ENCODE assay signal across 24 cellular contexts in the genomic region with DNA sequence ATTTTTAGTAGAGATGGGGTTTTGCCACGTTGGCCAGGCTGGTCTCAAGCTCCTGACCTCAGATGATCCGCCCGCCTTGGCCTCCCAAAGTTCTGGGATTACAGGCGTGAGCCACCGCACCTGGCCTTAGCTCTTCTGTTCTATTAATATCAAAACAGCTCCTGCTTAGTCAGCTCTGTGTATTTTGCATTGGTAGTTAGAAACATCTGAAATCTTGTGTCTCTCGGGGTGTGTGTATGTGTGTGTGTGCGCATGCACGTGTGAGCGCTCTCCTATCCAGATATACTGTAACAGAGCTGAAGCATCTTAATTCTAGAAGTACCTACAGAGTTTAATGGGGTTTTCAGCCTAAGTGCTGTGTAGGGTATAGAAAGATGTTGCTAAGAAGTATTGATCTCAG. TPM values are rescaled to one million over a fixed set of nuclear protein-coding genes. Genes with fewer than 3 reads are reported as not detected.
DNase-seq lines count a peak whose midpoint lies in the region; ATAC-seq and TF ChIP-seq lines count a peak whose summit lies in the region.
"Had no signal": no experiment of that assay in that cellular context is flagged by ENCODE, and none has a peak within 500 bp of the region (broad histone marks: within the 10 kb centered on the region; RNA-seq: fewer than 3 reads in every experiment).

No MANE protein-coding gene starts in this region.

- H4K20me1 ChIP-seq in OCI-LY3 (ENCODE audit: insufficient read depth, low read length): no peaks in the 10 kb centered on the region
- H4K20me1 ChIP-seq: BLaER1 had no signal

- peaks cover 62% of the 10 kb centered on the region for H3K4me1 Mint-ChIP-seq in nephron progenitor cell
- H3K4me1 Mint-ChIP-seq in stimulated activated memory B cell treated with anti-CD40 and anti-IgM and Interleukin-4, amounts not matched to agents 10 μg/mL and 1 μg/mL and 100 μg/mL, for 72 hours: peaks cover 83% of the 10 kb centered on the region
- H3K4me1 Mint-ChIP-seq in stimulated activated naive B cell treated with anti-CD40 and anti-IgM and Interleukin-4, amounts not matched to agents 10 μg/mL and 1 μg/mL and 100 μg/mL, for 72 hours: peaks cover 55 to 73% of the 10 kb centered on the region in 2 donors

- TF ChIP-seq POLR2A in esophagus squamous epithelium (IDR thresholded peaks at IDR 0.05): no peak

- H3K79me2 ChIP-seq in OCI-LY3 (ENCODE audit: low read length): peaks cover 2% of the 10 kb centered on the region; the same call in 1 of the 2 replicates

- H3K4me3 ChIP-seq in OCI-LY3 (ENCODE audit: low read length) (no peak overlapping the region), esophagus squamous epithelium (no peak overlapping the region)
- H3K4me3 ChIP-seq: BLaER1, body of pancreas, K562, lung had no signal

- intact Hi-C loops in esophagus squamous epithelium (cut with DNase I): no loop called here
- intact Hi-C loops in cardiac septum (cut with DNase I): no loop called here

- H3K9me3 ChIP-seq in OCI-LY3 (ENCODE audit: insufficient read depth, low read length): no peaks in the 10 kb centered on the region
- no peaks in the 10 kb centered on the region for H3K9me3 ChIP-seq in esophagus squamous epithelium
- H3K9me3 ChIP-seq: BLaER1, body of pancreas had no signal

- H3K27ac ChIP-seq in OCI-LY3 (ENCODE audit: low read length): no peak overlapping the region
- H3K27ac ChIP-seq in esophagus squamous epithelium: peak overlapping the region in 3 of 4 donors; percentile 54 to 82 (median 65)
- H3K27ac ChIP-seq: BLaER1, body of pancreas had no signal

- H3K27ac Mint-ChIP-seq in nephron progenitor cell: peak overlapping the region; percentile 7
- peak overlapping the region; percentile 94 for H3K27ac Mint-ChIP-seq in stimulated activated memory B cell treated with anti-CD40 and anti-IgM and Interleukin-4, amounts not matched to agents 10 μg/mL and 1 μg/mL and 100 μg/mL, for 72 hours
- H3K27ac Mint-ChIP-seq in stimulated activated naive B cell treated with anti-CD40 and anti-IgM and Interleukin-4, amounts not matched to agents 10 μg/mL and 1 μg/mL and 100 μg/mL, for 72 hours: no peak overlapping the region
- H3K27ac Mint-ChIP-seq: activated CD4-positive, alpha-beta memory T cell treated with anti-CD3 and anti-CD28 coated beads for 36 hours; activated naive CD4-positive, alpha-beta T cell treated with anti-CD3 and anti-CD28 coated beads, Interleukin-2, amount 10 ng/mL, durations not matched to agents 7 days and 5 days; activated T-cell treated with anti-CD3 and anti-CD28 coated beads, Interleukin-2, amount 50 U/mL, for 72 hours; type B pancreatic cell had no signal

- no peak for DNase-seq in esophagus squamous epithelium (lab: John Stamatoyannopoulos, UW)
- no peak for DNase-seq in nephron progenitor cell
- DNase-seq in D341Med (ENCODE audit: low spot score): no peak
- DNase-seq in cardiac septum (ENCODE audit: low spot score): no peak
- no peak for DNase-seq in stimulated activated naive B cell treated with anti-CD40 and anti-IgM and Interleukin-4, amounts not matched to agents 10 μg/mL and 1 μg/mL and 100 μg/mL, for 72 hours
- DNase-seq: activated CD4-positive, alpha-beta memory T cell treated with anti-CD3 and anti-CD28 coated beads for 36 hours; activated CD4-positive, CD25-positive, alpha-beta regulatory T cell treated with anti-CD3 and anti-CD28 coated beads, Interleukin-2, amount 50 U/mL, for 72 hours; activated naive CD4-positive, alpha-beta T cell treated with anti-CD3 and anti-CD28 coated beads, Interleukin-2, amount 10 ng/mL, durations not matched to agents 7 days and 5 days; activated T-cell treated with anti-CD3 and anti-CD28 coated beads, Interleukin-2, amount 50 U/mL, for 72 hours; body of pancreas; NCI-H2029; NCI-H524 treated with DMSO at 0.1 percent for 48 hours; NK-92 treated with Interleukin-12 subunit alpha and Interleukin-12 subunit beta, amount 100 ng/mL, for 24 hours; PC-3; SHP77; stimulated activated CD4-positive, alpha-beta T cell treated with anti-CD3 and anti-CD28 coated beads, Interleukin-4, amount 100 ng/mL, for 24 hours had no signal

- H3K27me3 ChIP-seq in OCI-LY3 (ENCODE audit: low read depth, low read length) (no peaks in the 10 kb centered on the region), esophagus squamous epithelium (no peaks in the 10 kb centered on the region)
- H3K27me3 ChIP-seq: BLaER1, body of pancreas had no signal

- peaks cover 14% of the 10 kb centered on the region for H3K36me3 ChIP-seq in OCI-LY3 (replicated peaks; ENCODE audit: low read depth, low read length)
- H3K36me3 ChIP-seq in esophagus squamous epithelium: no peaks in the 10 kb centered on the region

- no peak overlapping the region for H2AFZ ChIP-seq in OCI-LY3 (ENCODE audit: low read depth, low read length)

- no peaks in the 10 kb centered on the region for H3K27me3 Mint-ChIP-seq in nephron progenitor cell (ENCODE audit: low read depth, poor library complexity)
- H3K27me3 Mint-ChIP-seq in stimulated activated memory B cell treated with anti-CD40 and anti-IgM and Interleukin-4, amounts not matched to agents 10 μg/mL and 1 μg/mL and 100 μg/mL, for 72 hours: no peaks in the 10 kb centered on the region
- no peaks in the 10 kb centered on the region for H3K27me3 Mint-ChIP-seq in stimulated activated naive B cell treated with anti-CD40 and anti-IgM and Interleukin-4, amounts not matched to agents 10 μg/mL and 1 μg/mL and 100 μg/mL, for 72 hours
- H3K27me3 Mint-ChIP-seq: type B pancreatic cell had no signal

- WGBS in esophagus squamous epithelium, 2 donors: 89 to 96% methylated on average over 9 of the region's 9 CpGs

- no peak overlapping the region for H3K9ac ChIP-seq in OCI-LY3 (ENCODE audit: low read length)
- H3K9ac ChIP-seq: BLaER1 had no signal

- H3K4me3 Mint-ChIP-seq in nephron progenitor cell: no peak overlapping the region
- no peak overlapping the region for H3K4me3 Mint-ChIP-seq in stimulated activated memory B cell treated with anti-CD40 and anti-IgM and Interleukin-4, amounts not matched to agents 10 μg/mL and 1 μg/mL and 100 μg/mL, for 72 hours
- no peak overlapping the region for H3K4me3 Mint-ChIP-seq in stimulated activated naive B cell treated with anti-CD40 and anti-IgM and Interleukin-4, amounts not matched to agents 10 μg/mL and 1 μg/mL and 100 μg/mL, for 72 hours
- H3K4me3 Mint-ChIP-seq: activated CD4-positive, alpha-beta memory T cell treated with anti-CD3 and anti-CD28 coated beads for 36 hours; activated naive CD4-positive, alpha-beta T cell treated with anti-CD3 and anti-CD28 coated beads, Interleukin-2, amount 10 ng/mL, durations not matched to agents 7 days and 5 days; activated T-cell treated with anti-CD3 and anti-CD28 coated beads, Interleukin-2, amount 50 U/mL, for 72 hours; type B pancreatic cell had no signal

- peak overlapping the region; percentile 18 for H3K4me2 ChIP-seq in OCI-LY3 (ENCODE audit: low read length)
- H3K4me2 ChIP-seq: BLaER1 had no signal

- H3K9me3 Mint-ChIP-seq in nephron progenitor cell: no peaks in the 10 kb centered on the region
- H3K9me3 Mint-ChIP-seq in stimulated activated memory B cell treated with anti-CD40 and anti-IgM and Interleukin-4, amounts not matched to agents 10 μg/mL and 1 μg/mL and 100 μg/mL, for 72 hours: no peaks in the 10 kb centered on the region
- no peaks in the 10 kb centered on the region for H3K9me3 Mint-ChIP-seq in stimulated activated naive B cell treated with anti-CD40 and anti-IgM and Interleukin-4, amounts not matched to agents 10 μg/mL and 1 μg/mL and 100 μg/mL, for 72 hours
- H3K9me3 Mint-ChIP-seq: activated CD4-positive, alpha-beta memory T cell treated with anti-CD3 and anti-CD28 coated beads for 36 hours; activated naive CD4-positive, alpha-beta T cell treated with anti-CD3 and anti-CD28 coated beads, Interleukin-2, amount 10 ng/mL, durations not matched to agents 7 days and 5 days; type B pancreatic cell had no signal

- no peak for TF ChIP-seq CTCF in OCI-LY3 (IDR thresholded peaks at IDR 0.05; ENCODE audit: low read depth, low read length)
- TF ChIP-seq CTCF in esophagus squamous epithelium (IDR thresholded peaks at IDR 0.05): no peak
- no peak for TF ChIP-seq CTCF in nephron progenitor cell (IDR thresholded peaks at IDR 0.05)

- H3K36me3 Mint-ChIP-seq in nephron progenitor cell (ENCODE audit: low read depth): peaks cover 55% of the 10 kb centered on the region
- peaks cover 84% of the 10 kb centered on the region for H3K36me3 Mint-ChIP-seq in stimulated activated memory B cell treated with anti-CD40 and anti-IgM and Interleukin-4, amounts not matched to agents 10 μg/mL and 1 μg/mL and 100 μg/mL, for 72 hours
- H3K36me3 Mint-ChIP-seq in stimulated activated naive B cell treated with anti-CD40 and anti-IgM and Interleukin-4, amounts not matched to agents 10 μg/mL and 1 μg/mL and 100 μg/mL, for 72 hours: peaks cover 76 to 90% of the 10 kb centered on the region in 2 donors
- H3K36me3 Mint-ChIP-seq: activated CD4-positive, alpha-beta memory T cell treated with anti-CD3 and anti-CD28 coated beads for 36 hours had no signal

- ATAC-seq in stimulated activated memory B cell treated with anti-CD40 and anti-IgM and Interleukin-4, amounts not matched to agents 10 μg/mL and 1 μg/mL and 100 μg/mL, for 72 hours: no peak
- ATAC-seq in HG03432 (IDR thresholded peaks at IDR 0.05; ENCODE audit: unreplicated experiment): no peak
- ATAC-seq in stimulated activated naive B cell treated with anti-CD40 and anti-IgM and Interleukin-4, amounts not matched to agents 10 μg/mL and 1 μg/mL and 100 μg/mL, for 72 hours (replicated peaks): no peak
- ATAC-seq: activated T-cell treated with anti-CD3 and anti-CD28 coated beads, Interleukin-2, amount 50 U/mL, for 72 hours; body of pancreas; K562 had no signal

- peaks cover 58% of the 10 kb centered on the region for H3K4me1 ChIP-seq in OCI-LY3 (ENCODE audit: low read length)
- H3K4me1 ChIP-seq in esophagus squamous epithelium: peaks cover 0 to 58% (median 26%) of the 10 kb centered on the region in 3 donors

RNA-seq across cellular contexts. Expression of a gene that starts 33.7 kb away (rescaled TPM):
- total RNA-seq in esophagus squamous epithelium (10 to 100 TPM in 1 of 4 donors, 1 to 10 TPM in 3; 2.6 to 18.5 (median 6.4) TPM), cardiac septum (15.5 TPM)
- total RNA-seq: G401 had no signal
